15 cellular contexts compared by ENCODE assay signal in genomic region chr16:2897110-2897509, GRCh38. TPM values are rescaled to one million over a fixed set of nuclear protein-coding genes. Genes with fewer than 3 reads are reported as not detected.
DNase-seq lines count a peak whose midpoint lies in the region; ATAC-seq and TF ChIP-seq lines count a peak whose summit lies in the region.
"Had no signal": no experiment of that assay in that cellular context is flagged by ENCODE, and none has a peak within 500 bp of the region (broad histone marks: within the 10 kb centered on the region; RNA-seq: fewer than 3 reads in every experiment).

No MANE protein-coding gene starts in this region.

- no peak for TF ChIP-seq CTCF in fibroblast of mammary gland (conservative IDR thresholded peaks at IDR 0.05; ENCODE audit: control insufficient read depth, insufficient read depth, low read depth, low read length)

- peak; percentile 1 for DNase-seq in AG08395 (ENCODE audit: low spot score)
- peak; percentile 39 for DNase-seq in fibroblast of mammary gland (ENCODE audit: low read depth)
- no peak for DNase-seq in Right ventricle myocardium superior
- DNase-seq in NCI-H1105 treated with DMSO at 0.1 percent for 48 hours (lab: John Stamatoyannopoulos, UW) = no peak
- no peak for DNase-seq in NCI-H2171 treated with DMSO at 0.1 percent for 48 hours (lab: John Stamatoyannopoulos, UW)
- DNase-seq: activated naive CD4-positive, alpha-beta T cell; DMS53; effector CD4-positive, alpha-beta T cell; SIG-M5; stimulated activated CD8-positive, alpha-beta memory T cell treated with anti-CD3 and anti-CD28 coated beads, Interleukin-4, amount 100 ng/mL, for 48 hours had no signal

- intact Hi-C loops in Right ventricle myocardium superior (cut with DNase I) = no loop called here

- ATAC-seq in GM18909 (IDR thresholded peaks at IDR 0.05; ENCODE audit: poor library complexity, unreplicated experiment) = peak; percentile 45
- peak; percentile 78 for ATAC-seq in HG03460 (IDR thresholded peaks at IDR 0.05; ENCODE audit: unreplicated experiment)
- ATAC-seq in Right ventricle myocardium superior (ENCODE audit: poor library complexity) = no peak
- no peak for ATAC-seq in GM19395 (IDR thresholded peaks at IDR 0.05; ENCODE audit: unreplicated experiment)
- ATAC-seq: K562 had no signal

- no peak overlapping the region for H3K4me3 ChIP-seq in fibroblast of mammary gland (ENCODE audit: control insufficient read depth, low read depth, low read length)
- H3K4me3 ChIP-seq: K562 had no signal

RNA-seq across cellular contexts. Expression of gene FLYWCH2, which starts 14.1 kb away (rescaled TPM):
- total RNA-seq in Right ventricle myocardium superior = 27.9 TPM

RNA-seq across cellular contexts. Expression of gene FLYWCH1, which starts 14.6 kb away (rescaled TPM):
- 36.8 TPM for total RNA-seq in Right ventricle myocardium superior

RNA-seq across cellular contexts. Expression of gene PRSS22, which starts 39.1 kb away (rescaled TPM):
- total RNA-seq in Right ventricle myocardium superior = not detected
- total RNA-seq: K562, pulmonary artery endothelial cell had no signal

Comparison
In these comparisons a context has a peak if more than half of its experiments do, and no peak if none do; other contexts are left out.
1. DNase-seq: peak in AG08395 (single experiment) and fibroblast of mammary gland (single experiment); none in Right ventricle myocardium superior (single experiment), NCI-H1105 treated with DMSO at 0.1 percent for 48 hours (single experiment) and NCI-H2171 treated with DMSO at 0.1 percent for 48 hours (single experiment).
2. ATAC-seq: peak in GM18909 (single experiment) and HG03460 (single experiment); none in Right ventricle myocardium superior (single experiment) and GM19395 (single experiment).